ENCODE assay signal across 1 cellular context in the genomic region with DNA sequence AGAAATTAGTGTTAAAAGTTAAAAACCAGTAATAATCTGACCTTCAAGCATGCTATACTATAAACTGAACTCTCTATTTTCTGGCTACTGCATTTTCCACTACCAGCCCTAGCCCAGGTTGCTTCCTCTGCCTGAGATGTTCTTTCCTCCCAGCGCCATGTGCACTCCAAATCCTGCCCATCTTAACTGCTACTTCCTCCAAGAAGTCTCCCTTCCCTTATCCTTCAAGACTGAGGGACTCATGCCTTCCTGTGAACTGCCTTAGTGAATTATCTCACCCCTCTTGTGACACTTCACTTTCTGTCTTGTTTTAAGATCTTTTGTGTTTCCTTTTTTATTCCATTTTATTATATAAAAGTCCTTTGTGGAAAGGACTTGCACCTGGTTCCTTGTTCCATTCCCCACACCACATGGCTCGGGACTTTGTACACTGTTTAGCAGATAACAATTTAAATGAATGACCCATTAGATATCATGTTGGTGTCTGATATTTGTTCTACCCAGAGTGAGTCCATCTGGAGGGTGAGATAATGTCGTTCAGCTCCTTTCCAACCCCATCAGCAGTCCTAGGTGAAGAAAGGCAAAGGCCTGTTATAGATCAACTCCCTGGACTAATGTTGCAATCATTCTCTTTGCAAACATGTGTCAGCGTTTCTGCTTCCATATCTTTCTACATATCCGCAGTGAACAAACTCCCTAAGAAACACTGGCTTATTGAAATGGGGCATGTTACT.
A peak's percentile ranks its signal among the peaks of the same experiment; 100 is the strongest.
TF ChIP-seq lines count a peak whose summit lies in the region.

No MANE protein-coding gene starts in this region.

TF ChIP-seq in K562, 482 proteins besides CTCF, POLR2A, EP300 and RAD21 (continued from another document and continues in another):
- TF ChIP-seq PYGO2 (tag; IDR thresholded peaks at IDR 0.05) (peak; percentile 72; the same call in 1 of the 2 replicates), PTTG1 (tag; IDR thresholded peaks at IDR 0.05; ENCODE audit: low read depth) (no peak), FOXJ2 (tag; IDR thresholded peaks at IDR 0.05) (peak; percentile 87), PCBP1 (IDR thresholded peaks at IDR 0.05; ENCODE audit: low read depth, low read length, poor library complexity, severe bottlenecking) (no peak), ARID3A (IDR thresholded peaks at IDR 0.05; ENCODE audit: borderline replicate concordance, low read depth, low read length) (peak; percentile 93), NBN (IDR thresholded peaks at IDR 0.05; ENCODE audit: low read depth) (peak; percentile 96), NCOA2 (IDR thresholded peaks at IDR 0.05; ENCODE audit: partially characterized antibody in 2 of 2) (peak; percentile 77 to 87), SRSF9 (IDR thresholded peaks at IDR 0.05; ENCODE audit: borderline replicate concordance, low read depth, low read length) (no peak), CREB1 (IDR thresholded peaks at IDR 0.05) (peak; percentile 74), CREB1 (CRISPR knock-in tag; IDR thresholded peaks at IDR 0.05) (no peak), ZC3H8 (IDR thresholded peaks at IDR 0.05) (no peak), GMEB1 (CRISPR knock-in tag; IDR thresholded peaks at IDR 0.05) (no peak), ZNF24 (IDR thresholded peaks at IDR 0.05) (peak; percentile 81), ZNF551 (CRISPR knock-in tag; IDR thresholded peaks at IDR 0.05) (no peak), HMG20A (CRISPR knock-in tag; conservative IDR thresholded peaks at IDR 0.05) (0 out of 2 replicates have a peak, but pooled peaks have one; percentile 33), AFF1 (IDR thresholded peaks at IDR 0.05; ENCODE audit: low read depth in 1 of 2, partially characterized antibody in 2 of 2) (peak; percentile 20 to 84), HMGN3 (IDR thresholded peaks at IDR 0.05; ENCODE audit: borderline replicate concordance, extremely low read depth, insufficient read length, low read depth, low read length) (peak; percentile 80), ZNF316 (IDR thresholded peaks at IDR 0.05) (peak; percentile 96), ZNF699 (CRISPR knock-in tag; IDR thresholded peaks at IDR 0.05; ENCODE audit: insufficient replicate concordance) (no peak), ZNF398 (CRISPR knock-in tag; IDR thresholded peaks at IDR 0.05) (no peak), MTA2 (IDR thresholded peaks at IDR 0.05; ENCODE audit: low read depth) (peak; percentile 96), ATF7 (IDR thresholded peaks at IDR 0.05) (peak; percentile 85), RBM39 (optimal IDR thresholded peaks at IDR 0.05; ENCODE audit: low read depth, low read length) (no peak), TBP (optimal IDR thresholded peaks at IDR 0.05; ENCODE audit: low read depth, low read length) (peak; percentile 24), TARDBP (IDR thresholded peaks at IDR 0.05) (peak; percentile 85), HDAC3 (IDR thresholded peaks at IDR 0.05; ENCODE audit: borderline replicate concordance, partially characterized antibody) (peak; percentile 91), ZNF655 (CRISPR knock-in tag; IDR thresholded peaks at IDR 0.05) (no peak), NR2C2 (CRISPR knock-in tag; IDR thresholded peaks at IDR 0.05) (no peak), NR2C2 (tag; IDR thresholded peaks at IDR 0.05) (peak; percentile 62), FOXK2 (conservative IDR thresholded peaks at IDR 0.05 in 1 of 2, IDR thresholded peaks at IDR 0.05 in 1 of 2; ENCODE audit: low read depth in 2 of 2) (peak; percentile 71 to 74), ZKSCAN8 (CRISPR knock-in tag; IDR thresholded peaks at IDR 0.05) (peak; percentile 92), SMARCA4 (IDR thresholded peaks at IDR 0.05) (peak; percentile 99), ZNF444 (CRISPR knock-in tag; IDR thresholded peaks at IDR 0.05) (no peak), CBX8 (IDR thresholded peaks at IDR 0.05; ENCODE audit: borderline replicate concordance, extremely low read depth, low read depth, low read length, poor library complexity, severe bottlenecking) (no peak), NR3C1 (CRISPR knock-in tag; IDR thresholded peaks at IDR 0.05) (no peak), SMAD1 (IDR thresholded peaks at IDR 0.05; ENCODE audit: low read depth, low read length, partially characterized antibody) (peak; percentile 49), HDAC6 (IDR thresholded peaks at IDR 0.05; ENCODE audit: low read depth, low read length) (no peak), NFATC3 (IDR thresholded peaks at IDR 0.05) (peak; percentile 58; the same call in 1 of the 2 replicates), ZKSCAN1 (IDR thresholded peaks at IDR 0.05; ENCODE audit: low read depth, low read length) (no peak), HMBOX1 (IDR thresholded peaks at IDR 0.05) (peak; percentile 81), CREB3L1 (IDR thresholded peaks at IDR 0.05; ENCODE audit: borderline replicate concordance, low read depth) (peak; percentile 25; the same call in 1 of the 2 replicates), ZNF766 (CRISPR knock-in tag; conservative IDR thresholded peaks at IDR 0.05) (peak; percentile 90)
- TF ChIP-seq, protein P1, sequence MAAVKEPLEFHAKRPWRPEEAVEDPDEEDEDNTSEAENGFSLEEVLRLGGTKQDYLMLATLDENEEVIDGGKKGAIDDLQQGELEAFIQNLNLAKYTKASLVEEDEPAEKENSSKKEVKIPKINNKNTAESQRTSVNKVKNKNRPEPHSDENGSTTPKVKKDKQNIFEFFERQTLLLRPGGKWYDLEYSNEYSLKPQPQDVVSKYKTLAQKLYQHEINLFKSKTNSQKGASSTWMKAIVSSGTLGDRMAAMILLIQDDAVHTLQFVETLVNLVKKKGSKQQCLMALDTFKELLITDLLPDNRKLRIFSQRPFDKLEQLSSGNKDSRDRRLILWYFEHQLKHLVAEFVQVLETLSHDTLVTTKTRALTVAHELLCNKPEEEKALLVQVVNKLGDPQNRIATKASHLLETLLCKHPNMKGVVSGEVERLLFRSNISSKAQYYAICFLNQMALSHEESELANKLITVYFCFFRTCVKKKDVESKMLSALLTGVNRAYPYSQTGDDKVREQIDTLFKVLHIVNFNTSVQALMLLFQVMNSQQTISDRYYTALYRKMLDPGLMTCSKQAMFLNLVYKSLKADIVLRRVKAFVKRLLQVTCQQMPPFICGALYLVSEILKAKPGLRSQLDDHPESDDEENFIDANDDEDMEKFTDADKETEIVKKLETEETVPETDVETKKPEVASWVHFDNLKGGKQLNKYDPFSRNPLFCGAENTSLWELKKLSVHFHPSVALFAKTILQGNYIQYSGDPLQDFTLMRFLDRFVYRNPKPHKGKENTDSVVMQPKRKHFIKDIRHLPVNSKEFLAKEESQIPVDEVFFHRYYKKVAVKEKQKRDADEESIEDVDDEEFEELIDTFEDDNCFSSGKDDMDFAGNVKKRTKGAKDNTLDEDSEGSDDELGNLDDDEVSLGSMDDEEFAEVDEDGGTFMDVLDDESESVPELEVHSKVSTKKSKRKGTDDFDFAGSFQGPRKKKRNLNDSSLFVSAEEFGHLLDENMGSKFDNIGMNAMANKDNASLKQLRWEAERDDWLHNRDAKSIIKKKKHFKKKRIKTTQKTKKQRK (IDR thresholded peaks at IDR 0.05; ENCODE audit: borderline replicate concordance, low read depth, low read length): no peak
- TF ChIP-seq, protein P2, sequence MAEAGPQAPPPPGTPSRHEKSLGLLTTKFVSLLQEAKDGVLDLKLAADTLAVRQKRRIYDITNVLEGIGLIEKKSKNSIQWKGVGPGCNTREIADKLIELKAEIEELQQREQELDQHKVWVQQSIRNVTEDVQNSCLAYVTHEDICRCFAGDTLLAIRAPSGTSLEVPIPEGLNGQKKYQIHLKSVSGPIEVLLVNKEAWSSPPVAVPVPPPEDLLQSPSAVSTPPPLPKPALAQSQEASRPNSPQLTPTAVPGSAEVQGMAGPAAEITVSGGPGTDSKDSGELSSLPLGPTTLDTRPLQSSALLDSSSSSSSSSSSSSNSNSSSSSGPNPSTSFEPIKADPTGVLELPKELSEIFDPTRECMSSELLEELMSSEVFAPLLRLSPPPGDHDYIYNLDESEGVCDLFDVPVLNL (CRISPR knock-in tag; IDR thresholded peaks at IDR 0.05; ENCODE audit: low read depth): no peak
